Comparison of ENCODE assay signal across 1 cellular context in genomic region chr12:57483466-57483865, GRCh38.
TF ChIP-seq lines count a peak whose summit lies in the region.

No MANE protein-coding gene starts in this region.

TF ChIP-seq in SK-N-SH, 30 proteins besides CTCF, POLR2A, EP300 and RAD21 (continued from another document):
- no peak for TF ChIP-seq SIN3A (IDR thresholded peaks at IDR 0.05; ENCODE audit: borderline replicate concordance, low read depth, low read length)
- TF ChIP-seq GABPA (IDR thresholded peaks at IDR 0.05; ENCODE audit: low read depth): no peak
- TF ChIP-seq JUND (IDR thresholded peaks at IDR 0.05): no peak
- TF ChIP-seq, protein P1, sequence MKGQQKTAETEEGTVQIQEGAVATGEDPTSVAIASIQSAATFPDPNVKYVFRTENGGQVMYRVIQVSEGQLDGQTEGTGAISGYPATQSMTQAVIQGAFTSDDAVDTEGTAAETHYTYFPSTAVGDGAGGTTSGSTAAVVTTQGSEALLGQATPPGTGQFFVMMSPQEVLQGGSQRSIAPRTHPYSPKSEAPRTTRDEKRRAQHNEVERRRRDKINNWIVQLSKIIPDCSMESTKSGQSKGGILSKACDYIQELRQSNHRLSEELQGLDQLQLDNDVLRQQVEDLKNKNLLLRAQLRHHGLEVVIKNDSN (IDR thresholded peaks at IDR 0.05; ENCODE audit: borderline replicate concordance, low read depth): no peak
- no peak for TF ChIP-seq YY1 (IDR thresholded peaks at IDR 0.05; ENCODE audit: low read depth)
- no peak for TF ChIP-seq FOXM1 (IDR thresholded peaks at IDR 0.05; ENCODE audit: low read depth)
